In the genomic region with DNA sequence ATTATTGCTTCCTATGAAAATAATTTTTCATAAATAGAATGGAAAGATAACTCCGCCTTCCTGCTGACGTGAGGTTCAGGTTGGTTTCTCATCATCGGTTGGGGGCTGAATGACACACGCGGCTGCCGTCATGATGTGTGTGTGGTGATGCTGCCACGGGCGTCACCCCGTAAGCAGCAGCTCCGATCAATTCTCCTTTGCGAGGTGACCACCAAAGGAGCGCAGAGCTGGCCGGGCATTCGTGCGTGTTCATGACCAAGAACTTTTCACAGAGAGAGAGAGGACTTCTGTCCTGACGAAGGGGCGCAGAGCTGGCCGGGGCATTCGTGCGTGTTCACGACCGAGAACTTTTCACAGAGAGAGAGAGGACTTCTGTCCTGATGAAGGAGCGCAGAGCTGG, we compare ENCODE assay signal across 21 cellular contexts. TPM values are rescaled to one million over a fixed set of nuclear protein-coding genes. Genes with fewer than 3 reads are reported as not detected.
DNase-seq lines count a peak whose midpoint lies in the region; TF ChIP-seq lines count a peak whose summit lies in the region.
"Had no signal": no experiment of that assay in that cellular context is flagged by ENCODE, and none has a peak within 500 bp of the region (broad histone marks: within the 10 kb centered on the region; RNA-seq: fewer than 3 reads in every experiment).

No MANE protein-coding gene starts in this region.

- no peak for TF ChIP-seq CTCF in osteocyte (IDR thresholded peaks at IDR 0.05)
- no peak for TF ChIP-seq CTCF in PC-9 (conservative IDR thresholded peaks at IDR 0.05)

- H3K4me1 ChIP-seq in PC-9 (replicated peaks; ENCODE audit: insufficient read depth), result no peaks in the 10 kb centered on the region
- H3K4me1 ChIP-seq: A549, BE2C, HAP-1 had no signal

- no peak overlapping the region for H3K4me2 ChIP-seq in PC-9
- H3K4me2 ChIP-seq: A549 had no signal

- CTCF ChIA-PET in PC-9 (lab: Charles Lee), result no interaction called here

- H3K4me3 Mint-ChIP-seq in osteocyte (ENCODE audit: unreplicated experiment), result no peak overlapping the region
- H3K4me3 Mint-ChIP-seq: CD14-positive monocyte; CD4-positive, alpha-beta T cell; CD8-positive, alpha-beta memory T cell; HFFc6 had no signal

- no peaks in the 10 kb centered on the region for H4K20me1 ChIP-seq in PC-9 (ENCODE audit: insufficient read depth)
- H4K20me1 ChIP-seq: BLaER1 treated with 17β-estradiol and CSF1 and Interleukin-3, amounts not matched to agents 10 nM and 100 nM had no signal

- peaks cover 14% of the 10 kb centered on the region for H3K4me1 Mint-ChIP-seq in osteocyte (ENCODE audit: unreplicated experiment)
- H3K4me1 Mint-ChIP-seq: CD14-positive monocyte; CD8-positive, alpha-beta memory T cell had no signal

- no peaks in the 10 kb centered on the region for H3K36me3 Mint-ChIP-seq in osteocyte (ENCODE audit: unreplicated experiment)
- H3K36me3 Mint-ChIP-seq: CD14-positive monocyte; CD8-positive, alpha-beta memory T cell had no signal

- DNase-seq in activated CD8-positive, alpha-beta memory T cell treated with anti-CD3 and anti-CD28 coated beads for 24 hours, result peak; percentile 5
- no peak for DNase-seq in activated CD8-positive, alpha-beta memory T cell treated with anti-CD3 and anti-CD28 coated beads, Interleukin-2, amount 50 U/mL, for 4 hours
- peak; percentile 67 for DNase-seq in mesenteric fat pad (ENCODE audit: low spot score)
- peak; percentile 66 for DNase-seq in osteocyte (ENCODE audit: extremely low spot score, unreplicated experiment)
- DNase-seq in PC-9, result no peak
- no peak for DNase-seq in NCI-H345 treated with DMSO at 0.1 percent for 48 hours (lab: John Stamatoyannopoulos, UW; ENCODE audit: unreplicated experiment)
- no peak for DNase-seq in dermis blood vessel endothelial cell
- DNase-seq: ACHN; AML-193; BE2C; CD8-positive, alpha-beta memory T cell; DMS 273 treated with DMSO at 0.1 percent for 48 hours; DMS79; GDM1; GOT3; HFFc6 had no signal

- peaks cover 14% of the 10 kb centered on the region for H3K27me3 Mint-ChIP-seq in osteocyte (ENCODE audit: unreplicated experiment)
- H3K27me3 Mint-ChIP-seq: CD4-positive, alpha-beta T cell had no signal

- POLR2A ChIA-PET in PC-9 (lab: Charles Lee; ENCODE audit: unreplicated experiment), result no interaction called here

- H3K27ac Mint-ChIP-seq in osteocyte (ENCODE audit: unreplicated experiment), result no peak overlapping the region
- H3K27ac Mint-ChIP-seq: CD4-positive, alpha-beta T cell; CD8-positive, alpha-beta memory T cell; HFFc6 had no signal

- no peaks in the 10 kb centered on the region for H3K36me3 ChIP-seq in PC-9 (ENCODE audit: low read depth)
- H3K36me3 ChIP-seq: BE2C; BLaER1 treated with 17β-estradiol and CSF1 and Interleukin-3, amounts not matched to agents 10 nM and 100 nM; HAP-1 had no signal

- peaks cover 71% of the 10 kb centered on the region for H3K27me3 ChIP-seq in PC-9 (ENCODE audit: insufficient read depth, low read depth)
- H3K27me3 ChIP-seq: BE2C; BLaER1 treated with 17β-estradiol and CSF1 and Interleukin-3, amounts not matched to agents 10 nM and 100 nM had no signal

- H3K79me2 ChIP-seq in PC-9 (ENCODE audit: low read depth), result no peaks in the 10 kb centered on the region

- BruUV-seq in PC-9 (replicated peaks; lab: Mats Ljungman, UMichigan), result no TSS peak

- no peaks in the 10 kb centered on the region for H3F3A ChIP-seq in PC-9 (ENCODE audit: insufficient read depth, low read depth)

- intact Hi-C loops in PC-9 (cut with micrococcal nuclease; ENCODE audit: unreplicated experiment), result no loop called here

- H3K9me3 Mint-ChIP-seq in osteocyte (ENCODE audit: unreplicated experiment), result peaks cover 7% of the 10 kb centered on the region
- H3K9me3 Mint-ChIP-seq: CD4-positive, alpha-beta T cell; CD8-positive, alpha-beta memory T cell had no signal

- no peaks in the 10 kb centered on the region for H3K9me3 ChIP-seq in PC-9 (ENCODE audit: insufficient read depth, low read depth)
- H3K9me3 ChIP-seq: BE2C had no signal

- H2AFZ ChIP-seq in PC-9, result no peak overlapping the region

- no peaks in the 10 kb centered on the region for H3K9me2 ChIP-seq in PC-9 (ENCODE audit: insufficient read depth)

- no peak overlapping the region for H3K27ac ChIP-seq in PC-9
- H3K27ac ChIP-seq: A549; BLaER1 treated with 17β-estradiol and CSF1 and Interleukin-3, amounts not matched to agents 10 nM and 100 nM had no signal

- H3K4me3 ChIP-seq in PC-9, result no peak overlapping the region
- H3K4me3 ChIP-seq: A549; BLaER1 treated with 17β-estradiol and CSF1 and Interleukin-3, amounts not matched to agents 10 nM and 100 nM; HAP-1 had no signal

RNA-seq across cellular contexts. Expression of a gene that starts 30.3 kb away (rescaled TPM):
- total RNA-seq in mesenteric fat pad (15.8 TPM), osteocyte (16.0 and 19.8 TPM in 2 replicates), PC-9 (2021) (21.2 and 29.8 TPM in 2 replicates), dermis blood vessel endothelial cell (13.0 and 15.0 TPM in 2 replicates)

RNA-seq across cellular contexts. Expression of a gene that starts 30.7 kb away (rescaled TPM):
- total RNA-seq in mesenteric fat pad, result 2.3 TPM
- total RNA-seq in osteocyte, result not detected in 2 replicates
- total RNA-seq in PC-9 (2021), result 0.96 and 1.2 TPM in 2 replicates
- total RNA-seq in dermis blood vessel endothelial cell, result under 0.01 and 0.51 TPM in 2 replicates
- total RNA-seq: CD8-positive, alpha-beta memory T cell; HFFc6 had no signal

RNA-seq across cellular contexts. Expression of a gene that starts 42.2 kb away (rescaled TPM):
- 25.6 TPM for total RNA-seq in mesenteric fat pad
- total RNA-seq in osteocyte, result 23.4 and 27.6 TPM in 2 replicates
- 38.2 and 38.7 TPM in 2 replicates for total RNA-seq in PC-9 (2021)
- 17.7 and 26.6 TPM in 2 replicates for total RNA-seq in dermis blood vessel endothelial cell

RNA-seq across cellular contexts. Expression of a gene that starts 42.3 kb away (rescaled TPM):
- total RNA-seq in mesenteric fat pad, result 1,535 TPM
- 1,770 and 1,772 TPM in 2 replicates for total RNA-seq in osteocyte
- total RNA-seq in PC-9 (2021), result 2,381 and 2,937 TPM in 2 replicates
- 1,936 and 2,833 TPM in 2 replicates for total RNA-seq in dermis blood vessel endothelial cell

RNA-seq across cellular contexts. Expression of a gene that starts 50.6 kb away (rescaled TPM):
- total RNA-seq in mesenteric fat pad, result 30.8 TPM
- 36.2 and 39.4 TPM in 2 replicates for total RNA-seq in osteocyte
- 57.7 and 69.1 TPM in 2 replicates for total RNA-seq in PC-9 (2021)
- 15.3 and 31.1 TPM in 2 replicates for total RNA-seq in dermis blood vessel endothelial cell

Comparison
In these comparisons a context has a peak if more than half of its experiments do, and no peak if none do; other contexts are left out.
1. DNase-seq: peak in activated CD8-positive, alpha-beta memory T cell treated with anti-CD3 and anti-CD28 coated beads for 24 hours (single experiment), mesenteric fat pad (single experiment) and osteocyte (single experiment); none in activated CD8-positive, alpha-beta memory T cell treated with anti-CD3 and anti-CD28 coated beads, Interleukin-2, amount 50 U/mL, for 4 hours (single experiment), PC-9 (0 of 2), NCI-H345 treated with DMSO at 0.1 percent for 48 hours (single experiment) and dermis blood vessel endothelial cell (single experiment).